In the genomic region with DNA sequence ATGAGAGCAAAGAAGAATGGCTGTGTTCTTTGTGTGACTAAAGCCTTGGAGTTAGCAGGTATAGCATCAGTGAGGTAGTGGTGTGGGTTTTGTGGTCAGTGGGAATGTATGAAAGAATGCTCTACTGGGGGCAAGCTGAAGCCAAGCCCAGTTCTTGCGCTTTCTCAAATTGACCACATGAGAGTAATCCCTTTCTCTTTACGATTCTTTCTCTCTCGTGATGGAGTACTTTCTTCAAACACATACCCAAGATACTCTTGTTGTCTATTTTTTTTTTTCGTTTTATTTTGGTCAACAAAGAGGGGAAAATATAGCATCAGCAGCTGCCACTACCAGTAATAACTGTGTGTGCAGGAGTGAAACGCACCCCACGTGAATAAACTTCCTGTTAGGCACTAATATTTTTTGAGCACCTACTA, we compare ENCODE assay signal across 11 cellular contexts. TPM values are rescaled to one million over a fixed set of nuclear protein-coding genes. Genes with fewer than 3 reads are reported as not detected.
DNase-seq lines count a peak whose midpoint lies in the region; ATAC-seq and TF ChIP-seq lines count a peak whose summit lies in the region.
"Had no signal": no experiment of that assay in that cellular context is flagged by ENCODE, and none has a peak within 500 bp of the region (broad histone marks: within the 10 kb centered on the region; RNA-seq: fewer than 3 reads in every experiment).

No MANE protein-coding gene starts in this region.

- POLR2A ChIA-PET in GM10248 (lab: Yijun Ruan, JAX): interaction anchor here (0.8 kb wide), 1 partner anchor 10 kb away, joined by 5 read pairs; no protein-coding TSS in a partner anchor

- 72 to 73% methylated on average over 6 of the region's 6 CpGs for WGBS in transverse colon (ENCODE audit: low coverage in 1 of 2), 2 donors

- CTCF ChIA-PET in GM10248 (lab: Yijun Ruan, JAX): interaction anchor here (2.1 to 3.8 kb wide), 2 partner anchors 11 to 44 kb away, joined by 5 to 23 read pairs; no protein-coding TSS in a partner anchor

- TF ChIP-seq CTCF in GM10248 (IDR thresholded peaks at IDR 0.05; ENCODE audit: control extremely low read depth, extremely low read depth, low read depth, missing control alignments) (no peak), GM20000 (IDR thresholded peaks at IDR 0.05; ENCODE audit: extremely low read depth, missing control alignments) (no peak), astrocyte of the cerebellum (IDR thresholded peaks at IDR 0.05; ENCODE audit: low read depth, low read length, missing control alignments) (no peak), transverse colon (IDR thresholded peaks at IDR 0.05) (no peak)

- H3K27ac ChIP-seq in transverse colon: no peak overlapping the region

- in situ Hi-C loops in astrocyte of the cerebellum (cut with HindIII; ENCODE audit: low sequenced_read_pairs) (no loop called here), transverse colon (cut with MboI; ENCODE audit: low pct_ligation_motif_present in 1 of 4, low pct_unique_long_range_greater_than_20kb in 1 of 4, low sequenced_read_pairs in 3 of 4) (no loop called here)

- TF ChIP-seq POLR2A in transverse colon (IDR thresholded peaks at IDR 0.05): no peak

- ATAC-seq in HG03175 (IDR thresholded peaks at IDR 0.05; ENCODE audit: unreplicated experiment): peak; percentile 54
- ATAC-seq: CD8-positive, alpha-beta T cell had no signal

- no peaks in the 10 kb centered on the region for H3K27me3 ChIP-seq in transverse colon

- H3K4me3 ChIP-seq in astrocyte of the cerebellum (ENCODE audit: low read depth, low read length) (no peak overlapping the region), transverse colon (no peak overlapping the region)

- H3K9me3 ChIP-seq in transverse colon: no peaks in the 10 kb centered on the region

- no peaks in the 10 kb centered on the region for H3K36me3 ChIP-seq in transverse colon

- no peak for TF ChIP-seq EP300 in transverse colon (IDR thresholded peaks at IDR 0.05; ENCODE audit: low read depth)

- DNase-seq in GM10248 (ENCODE audit: extremely low spot score): peak; percentile 18
- peak; percentile 22 for DNase-seq in GM20000 (ENCODE audit: low spot score)
- peak; percentile 92 for DNase-seq in astrocyte of the cerebellum (ENCODE audit: low read depth)
- DNase-seq in NCI-H345 (lab: John Stamatoyannopoulos, UW): no peak
- DNase-seq in NCI-H1105 (lab: John Stamatoyannopoulos, UW): no peak
- no peak for DNase-seq in dedifferentiated amniotic fluid mesenchymal stem cell (ENCODE audit: extremely low spot score)
- no peak for DNase-seq in transverse colon
- DNase-seq: CD8-positive, alpha-beta T cell; endodermal cell; NCI-H774 had no signal

- intact Hi-C loops in transverse colon (cut with DNase I; ENCODE audit: low total_unique reads): no loop called here

- peaks cover 0 to 4% (median 0%) of the 10 kb centered on the region in 4 donors for H3K4me1 ChIP-seq in transverse colon

RNA-seq across cellular contexts. Expression of a gene that starts 8.4 kb away (rescaled TPM):
- total RNA-seq in transverse colon: 10 to 100 TPM in 3 of 4 donors, 1 to 10 TPM in 1; 4.6 to 51.6 (median 36.1) TPM

RNA-seq across cellular contexts. Expression of a gene that starts 48.0 kb away (rescaled TPM):
- 1 to 10 TPM in 3 of 4 donors, under 1 TPM in 1; 0.37 to 3.3 (median 2.5) TPM for total RNA-seq in transverse colon

Comparison
In these comparisons a context has a peak if more than half of its experiments do, and no peak if none do; other contexts are left out.
1. DNase-seq: peak in GM10248 (single experiment), GM20000 (single experiment) and astrocyte of the cerebellum (single experiment); none in NCI-H345 (single experiment), NCI-H1105 (single experiment), dedifferentiated amniotic fluid mesenchymal stem cell (single experiment) and transverse colon (single experiment).